ENCODE assay signal across 1 cellular context in genomic region chr5:132963175-132964104, GRCh38.
TF ChIP-seq lines count a peak whose summit lies in the region.

Gene AFF4 (minus strand): TSS chr5:132963634. CDS start chr5:132937189, 26,445 bp downstream.

TF ChIP-seq in HepG2, 621 proteins besides CTCF, POLR2A, EP300 and RAD21 (continued from another document and continues in another):
- peak; percentile 100 for TF ChIP-seq ZBED4 (CRISPR knock-in tag; IDR thresholded peaks at IDR 0.05; ENCODE audit: borderline replicate concordance)
- TF ChIP-seq HOXD1 (CRISPR knock-in tag; IDR thresholded peaks at IDR 0.05) = peak; percentile 58
- TF ChIP-seq SRSF9 (IDR thresholded peaks at IDR 0.05; ENCODE audit: borderline replicate concordance, insufficient read depth, low read depth, low read length, poor library complexity, severe bottlenecking) = no peak
- TF ChIP-seq HNF4A (CRISPR knock-in tag; IDR thresholded peaks at IDR 0.05) = peak; percentile 28
- TF ChIP-seq ZNF773 (CRISPR knock-in tag; IDR thresholded peaks at IDR 0.05; ENCODE audit: borderline replicate concordance) = peak; percentile 43; the same call in 1 of the 2 replicates
- no peak for TF ChIP-seq ZNF468 (CRISPR knock-in tag; IDR thresholded peaks at IDR 0.05)
- no peak for TF ChIP-seq PAWR (CRISPR knock-in tag; IDR thresholded peaks at IDR 0.05; ENCODE audit: borderline replicate concordance)
- TF ChIP-seq ZNF713 (CRISPR knock-in tag; IDR thresholded peaks at IDR 0.05) = no peak; the same call in 1 of the 2 replicates
- peak; percentile 76 for TF ChIP-seq ZNF230 (CRISPR knock-in tag; IDR thresholded peaks at IDR 0.05)
- TF ChIP-seq GABPA (IDR thresholded peaks at IDR 0.05; ENCODE audit: low read depth, low read length) = peak; percentile 80
- TF ChIP-seq GABPA (CRISPR knock-in tag; IDR thresholded peaks at IDR 0.05; ENCODE audit: low read depth) = peak; percentile 91
- no peak for TF ChIP-seq CC2D1A (CRISPR knock-in tag; IDR thresholded peaks at IDR 0.05)
- no peak for TF ChIP-seq DBP (CRISPR knock-in tag; IDR thresholded peaks at IDR 0.05; ENCODE audit: not compliant biosample characterization)
- no peak for TF ChIP-seq RFX5 (IDR thresholded peaks at IDR 0.05; ENCODE audit: low read depth, low read length)
- TF ChIP-seq ZNF652 (CRISPR knock-in tag; IDR thresholded peaks at IDR 0.05; ENCODE audit: borderline replicate concordance, low read depth) = peak; percentile 8; the same call in 1 of the 2 replicates
- peak; percentile 65; the same call in 1 of the 2 replicates for TF ChIP-seq FOXK1 (CRISPR knock-in tag; IDR thresholded peaks at IDR 0.05; ENCODE audit: borderline replicate concordance, low read depth)
- 0 out of 2 replicates have a peak, but pooled peaks have one; percentile 13 for TF ChIP-seq ADNP (CRISPR knock-in tag; IDR thresholded peaks at IDR 0.05)
- peak; percentile 98 for TF ChIP-seq ARID4A (CRISPR knock-in tag; IDR thresholded peaks at IDR 0.05; ENCODE audit: borderline replicate concordance)
- peak; percentile 89; the same call in 1 of the 2 replicates for TF ChIP-seq AKNA (CRISPR knock-in tag; IDR thresholded peaks at IDR 0.05; ENCODE audit: borderline replicate concordance)
- TF ChIP-seq ZNF432 (CRISPR knock-in tag; IDR thresholded peaks at IDR 0.05; ENCODE audit: borderline replicate concordance) = no peak
- peak; percentile 91 for TF ChIP-seq ZMAT3 (CRISPR knock-in tag; conservative IDR thresholded peaks at IDR 0.05)
- no peak; the same call in 1 of the 2 replicates for TF ChIP-seq IRF2 (CRISPR knock-in tag; IDR thresholded peaks at IDR 0.05)
- TF ChIP-seq ZNF598 (CRISPR knock-in tag; IDR thresholded peaks at IDR 0.05; ENCODE audit: borderline replicate concordance) = peak; percentile 80
- no peak for TF ChIP-seq ZNF382 (CRISPR knock-in tag; IDR thresholded peaks at IDR 0.05; ENCODE audit: borderline replicate concordance)
- TF ChIP-seq ZFP41 (CRISPR knock-in tag; IDR thresholded peaks at IDR 0.05; ENCODE audit: borderline replicate concordance) = no peak
- TF ChIP-seq ZFP90 (CRISPR knock-in tag; IDR thresholded peaks at IDR 0.05; ENCODE audit: borderline replicate concordance) = peak; percentile 41; the same call in 1 of the 2 replicates
- TF ChIP-seq ZNF709 (CRISPR knock-in tag; IDR thresholded peaks at IDR 0.05) = peak; percentile 96; the same call in 1 of the 2 replicates
- no peak for TF ChIP-seq NFRKB (IDR thresholded peaks at IDR 0.05)
- TF ChIP-seq ZFYVE20 (CRISPR knock-in tag; IDR thresholded peaks at IDR 0.05; ENCODE audit: borderline replicate concordance, low read depth) = no peak
- peak; percentile 86; the same call in 1 of the 2 replicates for TF ChIP-seq KDM3A (CRISPR knock-in tag; IDR thresholded peaks at IDR 0.05; ENCODE audit: low read depth)
- no peak for TF ChIP-seq ATRX (CRISPR knock-in tag; IDR thresholded peaks at IDR 0.05; ENCODE audit: borderline replicate concordance)
- TF ChIP-seq ZNF564 (CRISPR knock-in tag; IDR thresholded peaks at IDR 0.05) = peak; percentile 91
- no peak for TF ChIP-seq RFX1 (IDR thresholded peaks at IDR 0.05)
- no peak for TF ChIP-seq ZNF597 (CRISPR knock-in tag; IDR thresholded peaks at IDR 0.05)
- TF ChIP-seq ZBTB46 (CRISPR knock-in tag; IDR thresholded peaks at IDR 0.05; ENCODE audit: borderline replicate concordance) = no peak
- TF ChIP-seq ETV5 (CRISPR knock-in tag; IDR thresholded peaks at IDR 0.05; ENCODE audit: borderline replicate concordance) = peak; percentile 85
- no peak; the same call in 1 of the 2 replicates for TF ChIP-seq RARG (CRISPR knock-in tag; IDR thresholded peaks at IDR 0.05; ENCODE audit: low read depth)
- no peak for TF ChIP-seq TOE1 (CRISPR knock-in tag; IDR thresholded peaks at IDR 0.05)
- TF ChIP-seq TBL1XR1 (IDR thresholded peaks at IDR 0.05; ENCODE audit: borderline replicate concordance, low read length, partially characterized antibody) = peak; percentile 66
- TF ChIP-seq CENPT (CRISPR knock-in tag; IDR thresholded peaks at IDR 0.05; ENCODE audit: low read depth) = peak; percentile 62; the same call in 1 of the 2 replicates
- TF ChIP-seq ZNF260 (CRISPR knock-in tag; IDR thresholded peaks at IDR 0.05; ENCODE audit: borderline replicate concordance, low read depth) = no peak
- no peak; the same call in none of the 2 replicates for TF ChIP-seq ZFAT (CRISPR knock-in tag; conservative IDR thresholded peaks at IDR 0.05)
- no peak for TF ChIP-seq JDP2 (CRISPR knock-in tag; IDR thresholded peaks at IDR 0.05; ENCODE audit: borderline replicate concordance)
- peak; percentile 77 for TF ChIP-seq AHR (CRISPR knock-in tag; IDR thresholded peaks at IDR 0.05)
- TF ChIP-seq MTERF4 (CRISPR knock-in tag; IDR thresholded peaks at IDR 0.05) = peak; percentile 94
